In genomic region chr10:84405662-84406061, GRCh38 we compare ENCODE assay signal across 28 cellular contexts.
DNase-seq lines count a peak whose midpoint lies in the region; ATAC-seq, FAIRE-seq and TF ChIP-seq lines count a peak whose summit lies in the region.
"Had no signal": no experiment of that assay in that cellular context is flagged by ENCODE, and none has a peak within 500 bp of the region (broad histone marks: within the 10 kb centered on the region; RNA-seq: fewer than 3 reads in every experiment).

No MANE protein-coding gene starts in this region.

- H4K20me1 ChIP-seq in BLaER1 treated with 17β-estradiol and CSF1 and Interleukin-3, amounts not matched to agents 10 nM and 100 nM: peaks cover 0 to 52% (median 13%) of the 10 kb centered on the region in 11 experiments; a peak in 11 of 22 replicates
- H4K20me1 ChIP-seq in astrocyte (ENCODE audit: insufficient read depth, low read length): peaks cover 10% of the 10 kb centered on the region

- no peaks in the 10 kb centered on the region for H3K27me3 ChIP-seq in BLaER1 treated with 17β-estradiol and CSF1 and Interleukin-3, amounts not matched to agents 10 nM and 100 nM
- no peaks in the 10 kb centered on the region for H3K27me3 ChIP-seq in CD8-positive, alpha-beta T cell (ENCODE audit: insufficient read depth, low read length)
- H3K27me3 ChIP-seq in astrocyte (ENCODE audit: insufficient read depth, low read length) (no peaks in the 10 kb centered on the region), esophagus muscularis mucosa (no peaks in the 10 kb centered on the region)
- H3K27me3 ChIP-seq: SJCRH30 had no signal

- H3K4me1 Mint-ChIP-seq in CD8-positive, alpha-beta T cell (ENCODE audit: low read depth): peaks cover 71% of the 10 kb centered on the region
- H3K4me1 Mint-ChIP-seq in astrocyte (ENCODE audit: low read depth, unreplicated experiment): peaks cover 8% of the 10 kb centered on the region
- H3K4me1 Mint-ChIP-seq in naive thymus-derived CD8-positive, alpha-beta T cell: peaks cover 26 to 70% (median 67%) of the 10 kb centered on the region in 4 donors

- peaks cover 11 to 21% (median 14%) of the 10 kb centered on the region in 11 experiments for H3K9me3 ChIP-seq in BLaER1 treated with 17β-estradiol and CSF1 and Interleukin-3, amounts not matched to agents 10 nM and 100 nM (replicated peaks in 1 of 11)
- no peaks in the 10 kb centered on the region for H3K9me3 ChIP-seq in CD8-positive, alpha-beta T cell (ENCODE audit: low read length)
- H3K9me3 ChIP-seq in astrocyte (ENCODE audit: insufficient read depth, low read depth, low read length) (no peaks in the 10 kb centered on the region), esophagus muscularis mucosa (no peaks in the 10 kb centered on the region)
- H3K9me3 ChIP-seq: A549, SJCRH30 had no signal

- H2AFZ ChIP-seq in astrocyte (ENCODE audit: low read depth, low read length): no peak overlapping the region
- H2AFZ ChIP-seq: PC-9 had no signal

- TF ChIP-seq POLR2A in esophagus muscularis mucosa (IDR thresholded peaks at IDR 0.05; ENCODE audit: low read depth): no peak

- H3K4me3 ChIP-seq in BLaER1 treated with 17β-estradiol and CSF1 and Interleukin-3, amounts not matched to agents 10 nM and 100 nM: no peak overlapping the region
- no peak overlapping the region for H3K4me3 ChIP-seq in CD8-positive, alpha-beta T cell (ENCODE audit: low read depth, low read length)
- H3K4me3 ChIP-seq in astrocyte (ENCODE audit: insufficient read depth, low read depth, low read length): no peak overlapping the region
- H3K4me3 ChIP-seq in esophagus muscularis mucosa: no peak overlapping the region
- H3K4me3 ChIP-seq: A549, PC-9, SJCRH30 had no signal

- POLR2A ChIA-PET in CD8-positive, alpha-beta T cell (lab: Charles Lee): interaction anchor here (0.7 kb wide), 1 partner anchor 31 kb away, joined by 3 read pairs; no protein-coding TSS in a partner anchor
- POLR2A ChIA-PET in naive thymus-derived CD8-positive, alpha-beta T cell (lab: Charles Lee): no interaction called here

- peak overlapping the region; percentile 46 for H3K27ac Mint-ChIP-seq in CD8-positive, alpha-beta T cell
- no peak overlapping the region for H3K27ac Mint-ChIP-seq in astrocyte (ENCODE audit: unreplicated experiment)
- peak overlapping the region in 6 of 10 donors; percentile 0 to 63 (median 24) for H3K27ac Mint-ChIP-seq in naive thymus-derived CD8-positive, alpha-beta T cell

- H3K27ac ChIP-seq in BLaER1 treated with 17β-estradiol and CSF1 and Interleukin-3, amounts not matched to agents 10 nM and 100 nM: no peak overlapping the region
- H3K27ac ChIP-seq in CD8-positive, alpha-beta T cell (ENCODE audit: low read depth, low read length): no peak overlapping the region
- no peak overlapping the region for H3K27ac ChIP-seq in astrocyte (ENCODE audit: low read depth, low read length)
- no peak overlapping the region for H3K27ac ChIP-seq in esophagus muscularis mucosa (replicated peaks in 1 of 4)
- H3K27ac ChIP-seq: A549, PC-9, SJCRH30 had no signal

- H3K9me3 Mint-ChIP-seq in CD8-positive, alpha-beta T cell: peaks cover 6% of the 10 kb centered on the region
- H3K9me3 Mint-ChIP-seq in astrocyte (ENCODE audit: unreplicated experiment): peaks cover 5% of the 10 kb centered on the region
- peaks cover 0 to 11% (median 7%) of the 10 kb centered on the region in 9 donors for H3K9me3 Mint-ChIP-seq in naive thymus-derived CD8-positive, alpha-beta T cell

- H3K4me3 Mint-ChIP-seq in CD8-positive, alpha-beta T cell: no peak overlapping the region
- no peak overlapping the region for H3K4me3 Mint-ChIP-seq in astrocyte (ENCODE audit: unreplicated experiment)
- peak overlapping the region in 1 of 10 donors; percentile 33 for H3K4me3 Mint-ChIP-seq in naive thymus-derived CD8-positive, alpha-beta T cell
- H3K4me3 Mint-ChIP-seq: CD8-positive, alpha-beta memory T cell had no signal

- peak; percentile 60 for FAIRE-seq in astrocyte (lab: Jason Lieb, UNC)
- FAIRE-seq: A549, GM12891, H1 had no signal

- H3K36me3 ChIP-seq in BLaER1 treated with 17β-estradiol and CSF1 and Interleukin-3, amounts not matched to agents 10 nM and 100 nM: peaks cover 10 to 36% (median 20%) of the 10 kb centered on the region in 11 experiments; a peak in 20 of 22 replicates
- H3K36me3 ChIP-seq in CD8-positive, alpha-beta T cell (ENCODE audit: insufficient read depth, low read length): peaks cover 5% of the 10 kb centered on the region
- H3K36me3 ChIP-seq in astrocyte (ENCODE audit: insufficient read depth, low read length): no peaks in the 10 kb centered on the region
- H3K36me3 ChIP-seq in esophagus muscularis mucosa: no peaks in the 10 kb centered on the region
- H3K36me3 ChIP-seq: SJCRH30 had no signal

- CTCF ChIA-PET in CD8-positive, alpha-beta T cell (lab: Charles Lee): no interaction called here

- DNase-seq in CD8-positive, alpha-beta T cell: no peak
- DNase-seq in astrocyte (ENCODE audit: low read depth) (no peak), esophagus muscularis mucosa (ENCODE audit: extremely low spot score) (no peak), GOT3 (lab: John Stamatoyannopoulos, UW) (no peak), cortex of kidney (lab: John Stamatoyannopoulos, UW) (no peak)
- no peak for DNase-seq in naive thymus-derived CD8-positive, alpha-beta T cell
- DNase-seq: AML-193; C1 segment of cervical spinal cord; CD8-positive, alpha-beta memory T cell; DMS 273 treated with DMSO at 0.1 percent for 48 hours; DMS79 treated with DMSO at 0.1 percent for 48 hours; GF-D8; Kasumi-1; NCI-H1105 treated with DMSO at 0.1 percent for 48 hours; NCI-H146; NCI-H1930; NCI-H2107; NCI-H524; NCI-H82; PC-9; SJCRH30 had no signal

- no peak for TF ChIP-seq EP300 in esophagus muscularis mucosa (IDR thresholded peaks at IDR 0.05)

- peak overlapping the region in 6 of 11 experiments; percentile 51 to 78 (median 69); a peak in 6 of 22 replicates for H3K4me2 ChIP-seq in BLaER1 treated with 17β-estradiol and CSF1 and Interleukin-3, amounts not matched to agents 10 nM and 100 nM
- no peak overlapping the region for H3K4me2 ChIP-seq in astrocyte (ENCODE audit: low read length)
- H3K4me2 ChIP-seq: A549, PC-9 had no signal

- no peaks in the 10 kb centered on the region for H3K27me3 Mint-ChIP-seq in CD8-positive, alpha-beta T cell (ENCODE audit: low read depth)
- H3K27me3 Mint-ChIP-seq in astrocyte (ENCODE audit: low read depth, unreplicated experiment): no peaks in the 10 kb centered on the region
- H3K27me3 Mint-ChIP-seq in naive thymus-derived CD8-positive, alpha-beta T cell: no peaks in the 10 kb centered on the region
- H3K27me3 Mint-ChIP-seq: CD8-positive, alpha-beta memory T cell had no signal

- no peak overlapping the region for H3K9ac ChIP-seq in BLaER1 treated with 17β-estradiol and CSF1 and Interleukin-3, amounts not matched to agents 10 nM and 100 nM
- no peak overlapping the region for H3K9ac ChIP-seq in astrocyte (ENCODE audit: low read length)

- WGBS in esophagus muscularis mucosa: 90% methylated on average over 2 of the region's 2 CpGs

- TF ChIP-seq CTCF in CD8-positive, alpha-beta T cell (IDR thresholded peaks at IDR 0.05): no peak
- TF ChIP-seq CTCF in astrocyte (IDR thresholded peaks at IDR 0.05; ENCODE audit: insufficient read depth, low read depth, low read length): no peak
- TF ChIP-seq CTCF in esophagus muscularis mucosa (IDR thresholded peaks at IDR 0.05): no peak

- peaks cover 12 to 33% (median 24%) of the 10 kb centered on the region in 10 experiments for H3K4me1 ChIP-seq in BLaER1 treated with 17β-estradiol and CSF1 and Interleukin-3, amounts not matched to agents 10 nM and 100 nM
- no peaks in the 10 kb centered on the region for H3K4me1 ChIP-seq in CD8-positive, alpha-beta T cell (ENCODE audit: insufficient read depth, low read length)
- H3K4me1 ChIP-seq in astrocyte (ENCODE audit: insufficient read depth, low read length): no peaks in the 10 kb centered on the region
- peaks cover 7 to 18% (median 13%) of the 10 kb centered on the region in 4 donors for H3K4me1 ChIP-seq in esophagus muscularis mucosa
- H3K4me1 ChIP-seq: A549, SJCRH30 had no signal

- H3K79me2 ChIP-seq in astrocyte (ENCODE audit: insufficient read depth, low read length): peaks cover 42% of the 10 kb centered on the region

- peaks cover 54% of the 10 kb centered on the region for H3K36me3 Mint-ChIP-seq in CD8-positive, alpha-beta T cell
- peaks cover 19% of the 10 kb centered on the region for H3K36me3 Mint-ChIP-seq in astrocyte (ENCODE audit: low read depth, unreplicated experiment)
- H3K36me3 Mint-ChIP-seq in naive thymus-derived CD8-positive, alpha-beta T cell: peaks cover 18 to 70% (median 46%) of the 10 kb centered on the region in 3 donors

- intact Hi-C loops in CD8-positive, alpha-beta T cell (cut with DNase I, micrococcal nuclease): no loop called here
- intact Hi-C loops in esophagus muscularis mucosa (cut with DNase I): no loop called here

- no peak for ATAC-seq in CD8-positive, alpha-beta T cell
- ATAC-seq in naive thymus-derived CD8-positive, alpha-beta T cell: no peak
- ATAC-seq: A549, HCT116, Right ventricle myocardium inferior, SK-N-SH treated with all-trans-retinoic acid at 6 μM for 48 hours had no signal
